ENCODE assay signal across 27 cellular contexts in genomic region chr11:110755961-110756360, GRCh38. TPM values are rescaled to one million over a fixed set of nuclear protein-coding genes. Genes with fewer than 3 reads are reported as not detected.
DNase-seq lines count a peak whose midpoint lies in the region; ATAC-seq and TF ChIP-seq lines count a peak whose summit lies in the region.
"Had no signal": no experiment of that assay in that cellular context is flagged by ENCODE, and none has a peak within 500 bp of the region (broad histone marks: within the 10 kb centered on the region; RNA-seq: fewer than 3 reads in every experiment).

No MANE protein-coding gene starts in this region.

- DNase-seq in NCI-H524 (lab: John Stamatoyannopoulos, UW) (peak; percentile 30 to 77), NCI-H524 treated with DMSO at 0.1 percent for 48 hours (lab: John Stamatoyannopoulos, UW) (no peak), NCI-H2171 treated with DMSO at 0.1 percent for 48 hours (lab: John Stamatoyannopoulos, UW) (peak; percentile 82), fibroblast of lung (ENCODE audit: low read depth in 2 of 2) (peak in 1 of 2 donors; percentile 34), AG08395 (ENCODE audit: low spot score) (no peak)
- no peak for DNase-seq in activated CD4-positive, alpha-beta T cell treated with anti-CD3 and anti-CD28 coated beads for 1 hour
- DNase-seq in stimulated activated CD4-positive, alpha-beta T cell treated with anti-CD3 and anti-CD28 coated beads, Interleukin-2, amount 100 ng/mL, for 24 hours, result no peak
- DNase-seq: ACHN; AML-193; Calu3; CD8-positive, alpha-beta memory T cell; H9; HFFc6; KBM-7; NCI-H1092 treated with DMSO at 0.1 percent for 48 hours; NCI-H1436 treated with DMSO at 0.1 percent for 48 hours; NCI-H1930; NCI-H345; SIG-M5 had no signal

- peak overlapping the region; percentile 22 for H2AFZ ChIP-seq in fibroblast of lung (ENCODE audit: low read length)

- H3K27me3 ChIP-seq in fibroblast of lung (ENCODE audit: control insufficient read depth, insufficient read depth, low read length), result no peaks in the 10 kb centered on the region

- no peak overlapping the region for H3K4me2 ChIP-seq in fibroblast of lung (ENCODE audit: extremely low read depth, insufficient read depth, low read length)

- H4K20me1 ChIP-seq in fibroblast of lung (ENCODE audit: control insufficient read depth, extremely low read depth, insufficient read depth, low read length), result no peaks in the 10 kb centered on the region

- TF ChIP-seq CTCF in fibroblast of lung (conservative IDR thresholded peaks at IDR 0.05 in 1 of 2, IDR thresholded peaks at IDR 0.05 in 1 of 2; ENCODE audit: low read depth in 1 of 2, low read length in 2 of 2), result no peak

- H3K79me2 ChIP-seq in fibroblast of lung (ENCODE audit: control insufficient read depth, insufficient read depth, low read length), result no peaks in the 10 kb centered on the region

- H3K9me3 ChIP-seq in fibroblast of lung (ENCODE audit: control insufficient read depth, insufficient read depth, low read depth, low read length), result no peaks in the 10 kb centered on the region

- no peak overlapping the region for H3K4me3 ChIP-seq in fibroblast of lung (replicated peaks in 1 of 4; ENCODE audit: control extremely low read depth in 1 of 4, insufficient read depth in 1 of 4, low read depth in 3 of 4, low read length in 4 of 4)

- peaks cover 3% of the 10 kb centered on the region for H3K4me1 ChIP-seq in fibroblast of lung (ENCODE audit: control insufficient read depth, extremely low read depth, insufficient read depth, low read length)

- no peaks in the 10 kb centered on the region for H3K36me3 ChIP-seq in fibroblast of lung (ENCODE audit: control insufficient read depth, insufficient read depth, low read length)

- H3K27ac ChIP-seq in fibroblast of lung (ENCODE audit: insufficient read depth, low read length), result no peak overlapping the region
- H3K27ac ChIP-seq: 22Rv1, C4-2B, HL-60 had no signal

- H3K9ac ChIP-seq in fibroblast of lung (ENCODE audit: insufficient read depth, low read length), result no peak overlapping the region

- no peak for ATAC-seq in HG03139 (IDR thresholded peaks at IDR 0.05; ENCODE audit: unreplicated experiment)
- ATAC-seq: HepG2, Panc1, SK-N-SH treated with all-trans-retinoic acid at 6 μM for 48 hours had no signal

RNA-seq across cellular contexts. Expression of gene ARHGAP20, which starts 43.7 kb away (rescaled TPM):
- total RNA-seq in fibroblast of lung, result 9.4 and 11.6 TPM in 2 replicates
- polyA plus RNA-seq in fibroblast of lung, result 7.1 and 18.1 TPM in 2 replicates
- polyA plus RNA-seq in fibroblast of lung (2012), result 4.2 and 11.3 TPM in 2 replicates
- polyA minus RNA-seq in fibroblast of lung (ENCODE audit: low replicate concordance), result 6.9 and 8.4 TPM in 2 replicates
- total RNA-seq: Calu3, HepG2, HT-29 had no signal
- polyA plus RNA-seq: CD8-positive, alpha-beta memory T cell; HepG2 had no signal

Comparison
In these comparisons a context has a peak if more than half of its experiments do, and no peak if none do; other contexts are left out.
1. DNase-seq: peak in NCI-H524 (2 of 2) and NCI-H2171 treated with DMSO at 0.1 percent for 48 hours (single experiment); none in NCI-H524 treated with DMSO at 0.1 percent for 48 hours (single experiment), activated CD4-positive, alpha-beta T cell treated with anti-CD3 and anti-CD28 coated beads for 1 hour (single experiment), AG08395 (single experiment) and stimulated activated CD4-positive, alpha-beta T cell treated with anti-CD3 and anti-CD28 coated beads, Interleukin-2, amount 100 ng/mL, for 24 hours (0 of 2).